In genomic region chr7:91446819-91447218, GRCh38 we compare ENCODE assay signal across 19 cellular contexts.
"Had no signal": no experiment of that assay in that cellular context is flagged by ENCODE, and none has a peak within 500 bp of the region (broad histone marks: within the 10 kb centered on the region; RNA-seq: fewer than 3 reads in every experiment).

No MANE protein-coding gene starts in this region.

- DNase-seq: activated CD4-positive, alpha-beta T cell treated with anti-CD3 and anti-CD28 coated beads for 4 hours; activated CD4-positive, alpha-beta T cell treated with anti-CD3 and anti-CD28 coated beads, Interleukin-2, amount 50 U/mL, for 4 hours; activated naive CD4-positive, alpha-beta T cell; activated T-cell treated with anti-CD3 and anti-CD28 coated beads for 4 hours; activated T-cell treated with anti-CD3 and anti-CD28 coated beads, Interleukin-2, amount 50 U/mL, for 72 hours; anterior cingulate cortex; cortex of kidney; foreskin fibroblast; head of caudate nucleus; hippocampal formation; kidney; left colon; mammary epithelial cell; right lobe of liver; stimulated activated CD4-positive, alpha-beta T cell treated with anti-CD3 and anti-CD28 coated beads, Interleukin-4, amount 100 ng/mL, for 1 hour; stimulated activated naive CD8-positive, alpha-beta T cell treated with anti-CD3 and anti-CD28 coated beads, Interleukin-15, Interleukin-2, amounts not matched to agents 100 U/mL and 50 U/mL, for 24 hours; testis had no signal

- H3K4me3 ChIP-seq: right lobe of liver, testis had no signal

- ATAC-seq: activated naive CD4-positive, alpha-beta T cell treated with anti-CD3 and anti-CD28 coated beads, Interleukin-2, amount 50 U/mL, for 72 hours; activated T-cell treated with anti-CD3 and anti-CD28 coated beads, Interleukin-2, amount 50 U/mL, for 72 hours; left colon; right lobe of liver; stimulated activated naive CD8-positive, alpha-beta T cell treated with anti-CD3 and anti-CD28 coated beads, Interleukin-15, Interleukin-2, amounts not matched to agents 100 U/mL and 50 U/mL, for 24 hours had no signal

- H3K27ac ChIP-seq: right lobe of liver, testis, VCaP had no signal

- H3K4me1 ChIP-seq: right lobe of liver, testis had no signal

- H3K36me3 ChIP-seq: right lobe of liver had no signal

- H3K9me3 ChIP-seq: right lobe of liver, testis had no signal

- H3K27me3 ChIP-seq: right lobe of liver, testis had no signal
